ENCODE assay signal across 16 cellular contexts in genomic region chr7:108449577-108449920, GRCh38. TPM values are rescaled to one million over a fixed set of nuclear protein-coding genes. Genes with fewer than 3 reads are reported as not detected.
DNase-seq lines count a peak whose midpoint lies in the region; FAIRE-seq and TF ChIP-seq lines count a peak whose summit lies in the region.
"Had no signal": no experiment of that assay in that cellular context is flagged by ENCODE, and none has a peak within 500 bp of the region (broad histone marks: within the 10 kb centered on the region; RNA-seq: fewer than 3 reads in every experiment).

No MANE protein-coding gene starts in this region.

- H4K5ac ChIP-seq in H1 (ENCODE audit: insufficient read length, low read depth, low read length): peak overlapping the region; percentile 74

- intact Hi-C loops in spleen (cut with DNase I; ENCODE audit: low total_unique reads): no loop called here

- H3K56ac ChIP-seq in H1 (replicated peaks; ENCODE audit: insufficient read length, low read depth, low read length): no peak overlapping the region

- no peaks in the 10 kb centered on the region for H3K79me1 ChIP-seq in H1 (ENCODE audit: low read depth, low read length)

- no peak overlapping the region for H4K91ac ChIP-seq in H1 (replicated peaks; ENCODE audit: insufficient read length, low read length)

- H2BK15ac ChIP-seq in H1 (ENCODE audit: low read length): no peak overlapping the region

- no peak overlapping the region for H2BK12ac ChIP-seq in H1 (ENCODE audit: low read depth, low read length)

- peaks cover 0 to 14% (median 9%) of the 10 kb centered on the region in 4 experiments; a peak in 4 of 7 replicates for H3K27me3 ChIP-seq in H1 (replicated peaks in 1 of 4; ENCODE audit: control insufficient read depth in 3 of 4, extremely low read depth in 1 of 4, insufficient read depth in 3 of 4, low read length in 3 of 4)
- H3K27me3 ChIP-seq in small intestine (ENCODE audit: control insufficient read depth in 2 of 2, insufficient read depth in 2 of 2, low read length in 2 of 2): peaks cover 0 to 6% of the 10 kb centered on the region in 2 donors
- H3K27me3 ChIP-seq in spleen (replicated peaks in 1 of 7): peaks cover 0 to 41% (median 5%) of the 10 kb centered on the region in 7 donors

- no peak overlapping the region for H2AK5ac ChIP-seq in H1 (ENCODE audit: low read depth, low read length)

- H3K4me2 ChIP-seq in H1 (ENCODE audit: insufficient read depth in 1 of 2, low read depth in 2 of 2, low read length in 2 of 2): peak overlapping the region; percentile 26 to 55; a peak in 2 of 4 replicates

- no peak overlapping the region for H2BK120ac ChIP-seq in H1 (replicated peaks; ENCODE audit: low read depth, low read length)

- TF ChIP-seq EP300 in H1 (IDR thresholded peaks at IDR 0.05; ENCODE audit: borderline replicate concordance in 1 of 2, low read depth in 2 of 2, low read length in 2 of 2): no peak

- H2BK5ac ChIP-seq in H1 (ENCODE audit: low read depth, low read length): no peak overlapping the region

- no peak overlapping the region for H2BK20ac ChIP-seq in H1 (ENCODE audit: low read length)

- DNase-seq in NCI-H1105 treated with DMSO at 0.1 percent for 48 hours (lab: John Stamatoyannopoulos, UW) (peak; percentile 44), NCI-H1105 (lab: John Stamatoyannopoulos, UW) (no peak), H1 (ENCODE audit: low read depth in 1 of 2, low spot score in 2 of 2) (no peak), neural crest cell (ENCODE audit: low read depth, low spot score) (no peak), SKM-1 (lab: John Stamatoyannopoulos, UW; ENCODE audit: unreplicated experiment) (no peak), UCSD-AML1 (lab: John Stamatoyannopoulos, UW; ENCODE audit: unreplicated experiment) (no peak), small intestine (no peak), spleen (no peak)
- DNase-seq: EL; Karpas-422; MM.1S; NCI-H187; NK-92 treated with Interleukin-12 subunit alpha and Interleukin-12 subunit beta, amount 100 ng/mL, for 24 hours; OCI-M1; SIG-M5 had no signal

- H3K27ac Mint-ChIP-seq in neural crest cell (ENCODE audit: unreplicated experiment): peak overlapping the region; percentile 97

- H3K4me1 ChIP-seq in H1 (replicated peaks in 1 of 4; ENCODE audit: control insufficient read depth in 3 of 4, insufficient read depth in 4 of 4, low read length in 3 of 4) (peaks cover 6 to 13% (median 9%) of the 10 kb centered on the region in 4 experiments; a peak in 4 of 7 replicates), small intestine (ENCODE audit: control insufficient read depth in 2 of 2, insufficient read depth in 1 of 2, low read depth in 1 of 2, low read length in 1 of 2) (no peaks in the 10 kb centered on the region), spleen (peaks cover 0 to 12% (median 2%) of the 10 kb centered on the region in 6 donors)

- no peaks in the 10 kb centered on the region for H3K36me3 ChIP-seq in H1 (ENCODE audit: control insufficient read depth in 2 of 4, insufficient read depth in 4 of 4, low read length in 3 of 4)
- no peaks in the 10 kb centered on the region for H3K36me3 ChIP-seq in small intestine (ENCODE audit: control insufficient read depth in 2 of 2, insufficient read depth in 2 of 2, low read length in 2 of 2)
- H3K36me3 ChIP-seq in spleen: no peaks in the 10 kb centered on the region

- TF ChIP-seq POLR2A in H1 (IDR thresholded peaks at IDR 0.05; ENCODE audit: control extremely low read depth in 1 of 2, low read depth in 2 of 2, low read length in 2 of 2) (no peak), spleen (IDR thresholded peaks at IDR 0.05) (no peak)

- H3K9me3 Mint-ChIP-seq in neural crest cell: no peaks in the 10 kb centered on the region

- H4K8ac ChIP-seq in H1 (ENCODE audit: extremely low read depth, insufficient read depth, low read length): no peak overlapping the region

- no peak overlapping the region for H3K9ac ChIP-seq in H1 (replicated peaks in 1 of 4; ENCODE audit: extremely low read depth in 1 of 4, low read depth in 3 of 4, low read length in 3 of 4)

- H3K9me3 ChIP-seq in H1 (ENCODE audit: insufficient read depth in 2 of 2, low read depth in 1 of 2, low read length in 1 of 2) (no peaks in the 10 kb centered on the region), small intestine (ENCODE audit: control insufficient read depth, low read depth) (no peaks in the 10 kb centered on the region), spleen (no peaks in the 10 kb centered on the region)

- H3K23ac ChIP-seq in H1 (ENCODE audit: insufficient read length): no peak overlapping the region

- H3K23me2 ChIP-seq in H1 (ENCODE audit: low read depth, low read length): peaks cover 2% of the 10 kb centered on the region

- peak overlapping the region; percentile 83 for H3K4me3 Mint-ChIP-seq in neural crest cell

- H3K27ac ChIP-seq in H1 (ENCODE audit: low read depth, low read length) (no peak overlapping the region), small intestine (ENCODE audit: low read depth in 1 of 2, low read length in 1 of 2) (no peak overlapping the region), spleen (no peak overlapping the region)

- TF ChIP-seq CTCF in H1 (IDR thresholded peaks at IDR 0.05; ENCODE audit: control extremely low read depth in 1 of 3, insufficient read depth in 1 of 3, low read depth in 1 of 3, low read length in 3 of 3) (no peak), neural crest cell (conservative IDR thresholded peaks at IDR 0.05) (no peak), spleen (IDR thresholded peaks at IDR 0.05 in 8 of 11, conservative IDR thresholded peaks at IDR 0.05 in 3 of 11) (no peak)

- no peak for TF ChIP-seq RAD21 in H1 (IDR thresholded peaks at IDR 0.05 in 1 of 2, conservative IDR thresholded peaks at IDR 0.05 in 1 of 2; ENCODE audit: low read depth in 2 of 2, low read length in 2 of 2)

- CTCF ChIA-PET in H1 (lab: Charles Lee; ENCODE audit: partially characterized antibody): interaction anchor here (0.6 to 1.5 kb wide), 9 partner anchors 9 to 271 kb away, joined by 3 to 5 read pairs (median 4); no protein-coding TSS in a partner anchor

- H3K36me3 Mint-ChIP-seq in neural crest cell (ENCODE audit: low read depth): no peaks in the 10 kb centered on the region

- POLR2A ChIA-PET in H1 (lab: Charles Lee; ENCODE audit: partially characterized antibody): no interaction called here

- peaks cover 0 to 1% of the 10 kb centered on the region in 2 experiments for H4K20me1 ChIP-seq in H1 (replicated peaks in 1 of 2; ENCODE audit: control insufficient read depth in 1 of 2, insufficient read depth in 2 of 2, low read length in 2 of 2)

- no peaks in the 10 kb centered on the region for H3K79me2 ChIP-seq in H1 (ENCODE audit: control insufficient read depth in 1 of 2, insufficient read depth in 2 of 2, low read length in 2 of 2)

- FAIRE-seq in H1 (lab: Jason Lieb, UNC): no peak
- FAIRE-seq in small intestine (lab: Jason Lieb, UNC): no peak
- FAIRE-seq: H54 had no signal

- no peak overlapping the region for H3K14ac ChIP-seq in H1 (ENCODE audit: insufficient read length)

- H2AFZ ChIP-seq in H1 (ENCODE audit: low read length): no peak overlapping the region

- H3K4me3 ChIP-seq in H1 (ENCODE audit: extremely low read depth in 1 of 4, insufficient read depth in 2 of 4, low read depth in 3 of 4, low read length in 4 of 4) (peak overlapping the region in 1 of 4 experiments; percentile 33; a peak in 1 of 8 replicates), small intestine (ENCODE audit: low read depth in 1 of 2, low read length in 2 of 2) (no peak overlapping the region), spleen (no peak overlapping the region)

- H3K18ac ChIP-seq in H1 (ENCODE audit: extremely low read depth, low read length): no peak overlapping the region; the same call in 1 of the 2 replicates

- peaks cover 65% of the 10 kb centered on the region for H3K4me1 Mint-ChIP-seq in neural crest cell

- peaks cover 14% of the 10 kb centered on the region for H3K27me3 Mint-ChIP-seq in neural crest cell (ENCODE audit: low read depth)

- H3K4ac ChIP-seq in H1 (replicated peaks; ENCODE audit: insufficient read length, low read depth, low read length): no peak overlapping the region

TF ChIP-seq in H1, 55 proteins besides CTCF, POLR2A, EP300 and RAD21 (continues in another document):
- TF ChIP-seq POLR2AphosphoS5 (IDR thresholded peaks at IDR 0.05; ENCODE audit: low read depth, low read length) (no peak), SIRT6 (IDR thresholded peaks at IDR 0.05; ENCODE audit: low read length) (no peak), BACH1 (IDR thresholded peaks at IDR 0.05; ENCODE audit: low read length) (no peak), SP1 (IDR thresholded peaks at IDR 0.05; ENCODE audit: low read depth, low read length) (no peak)

RNA-seq across cellular contexts. Expression of gene NRCAM, which starts 6.7 kb away (rescaled TPM):
- total RNA-seq in H1 (2021; fragmentation: NEBNext Ultra II Directional; extraction: Animal tissue kit (Norgen Biotek cat#: 25700)): 3.8 and 4.3 TPM in 2 replicates
- 2.2 and 2.7 TPM in 2 replicates for polyA plus RNA-seq in H1 (2011; rRNA removed)
- polyA plus RNA-seq in H1 (2011; cell fraction: cytosol; rRNA removed): 3.4 TPM
- 3.3 TPM for polyA plus RNA-seq in H1 (2011; cell fraction: nucleus; rRNA removed)
- polyA plus RNA-seq in H1 (2012, experiment 1 of 2): 1.9 to 3.0 TPM (median 2.5 TPM) in 4 replicates
- 0.13 TPM for polyA plus RNA-seq in H1 (2012, experiment 2 of 2)
- 3.6 TPM for polyA plus RNA-seq in H1 (2013, experiment 1 of 2)
- polyA plus RNA-seq in H1 (2013, experiment 2 of 2): 3.7 TPM
- polyA minus RNA-seq in H1 (2011; rRNA and poly(A)+ RNA removed): 10.2 and 11.9 TPM in 2 replicates
- polyA minus RNA-seq in H1 (2011; cell fraction: cytosol; rRNA and poly(A)+ RNA removed): 10.3 TPM
- 15.2 TPM for polyA minus RNA-seq in H1 (2011; cell fraction: nucleus; rRNA and poly(A)+ RNA removed)
- total RNA-seq in neural crest cell: 33.2 and 35.0 TPM in 2 replicates
- polyA plus RNA-seq in small intestine: 1 to 10 TPM in 1 of 3 donors, under 1 TPM in 2; 0.27 to 2.3 (median 0.45) TPM
- total RNA-seq in spleen: 10 to 100 TPM in 6 of 7 donors, 1 to 10 TPM in 1; 4.1 to 88.5 (median 30.2) TPM
- 1 to 10 TPM; 5.4 to 8.7 (median 8.6) TPM for polyA plus RNA-seq in spleen
